In genomic region chr9:129022037-129022436, GRCh38 we compare ENCODE assay signal across 1 cellular context.
TF ChIP-seq lines count a peak whose summit lies in the region.

No MANE protein-coding gene starts in this region.

TF ChIP-seq in K562, 482 proteins besides CTCF, POLR2A, EP300 and RAD21:
- TF ChIP-seq, protein P1, sequence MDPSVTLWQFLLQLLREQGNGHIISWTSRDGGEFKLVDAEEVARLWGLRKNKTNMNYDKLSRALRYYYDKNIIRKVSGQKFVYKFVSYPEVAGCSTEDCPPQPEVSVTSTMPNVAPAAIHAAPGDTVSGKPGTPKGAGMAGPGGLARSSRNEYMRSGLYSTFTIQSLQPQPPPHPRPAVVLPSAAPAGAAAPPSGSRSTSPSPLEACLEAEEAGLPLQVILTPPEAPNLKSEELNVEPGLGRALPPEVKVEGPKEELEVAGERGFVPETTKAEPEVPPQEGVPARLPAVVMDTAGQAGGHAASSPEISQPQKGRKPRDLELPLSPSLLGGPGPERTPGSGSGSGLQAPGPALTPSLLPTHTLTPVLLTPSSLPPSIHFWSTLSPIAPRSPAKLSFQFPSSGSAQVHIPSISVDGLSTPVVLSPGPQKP (CRISPR knock-in tag; IDR thresholded peaks at IDR 0.05): no peak
- no peak for TF ChIP-seq SPI1 (IDR thresholded peaks at IDR 0.05; ENCODE audit: borderline replicate concordance, low read depth, low read length)
- TF ChIP-seq, protein P2, sequence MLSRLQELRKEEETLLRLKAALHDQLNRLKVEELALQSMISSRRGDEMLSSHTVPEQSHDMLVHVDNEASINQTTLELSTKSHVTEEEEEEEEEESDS (CRISPR knock-in tag; IDR thresholded peaks at IDR 0.05): no peak
- no peak for TF ChIP-seq NR0B1 (IDR thresholded peaks at IDR 0.05; ENCODE audit: partially characterized antibody)
- TF ChIP-seq NFIC (IDR thresholded peaks at IDR 0.05): no peak
- TF ChIP-seq SUPT5H (IDR thresholded peaks at IDR 0.05): no peak
- TF ChIP-seq ARID1B (IDR thresholded peaks at IDR 0.05): no peak
TF ChIP-seq in K562: peak in this region for 0.
